In the genomic region with DNA sequence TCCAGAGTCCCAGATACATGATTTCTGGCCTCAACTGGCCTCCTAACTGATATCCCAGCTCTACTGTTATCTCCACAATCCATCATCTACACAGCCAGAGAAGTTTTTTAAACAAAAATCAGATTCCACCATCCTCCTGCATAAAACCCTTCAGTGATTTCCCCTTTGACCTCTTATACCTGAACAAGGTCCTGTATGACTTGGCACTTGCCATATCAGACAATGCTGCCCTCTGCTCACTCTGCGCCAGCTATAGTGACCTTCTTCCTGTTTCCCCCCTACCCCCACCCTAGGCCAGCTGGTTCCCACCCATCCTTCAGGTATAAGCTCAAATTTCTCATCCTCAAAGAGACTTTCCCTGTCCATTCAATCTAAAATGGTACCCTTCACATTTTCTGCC, we compare ENCODE assay signal across 5 cellular contexts.
"Had no signal": no experiment of that assay in that cellular context is flagged by ENCODE, and none has a peak within 500 bp of the region (broad histone marks: within the 10 kb centered on the region; RNA-seq: fewer than 3 reads in every experiment).

No MANE protein-coding gene starts in this region.

- H3K27ac ChIP-seq: KMS-11 had no signal

- ATAC-seq: GM23338 had no signal

- H3K4me3 ChIP-seq: GM23338 had no signal

- H3K4me2 ChIP-seq: GM23338, KMS-11 had no signal

- H2AFZ ChIP-seq: GM23338 had no signal

- DNase-seq: H9, HCEC 1CT, KBM-7 had no signal

- H3K9ac ChIP-seq: KMS-11 had no signal
